In the genomic region with DNA sequence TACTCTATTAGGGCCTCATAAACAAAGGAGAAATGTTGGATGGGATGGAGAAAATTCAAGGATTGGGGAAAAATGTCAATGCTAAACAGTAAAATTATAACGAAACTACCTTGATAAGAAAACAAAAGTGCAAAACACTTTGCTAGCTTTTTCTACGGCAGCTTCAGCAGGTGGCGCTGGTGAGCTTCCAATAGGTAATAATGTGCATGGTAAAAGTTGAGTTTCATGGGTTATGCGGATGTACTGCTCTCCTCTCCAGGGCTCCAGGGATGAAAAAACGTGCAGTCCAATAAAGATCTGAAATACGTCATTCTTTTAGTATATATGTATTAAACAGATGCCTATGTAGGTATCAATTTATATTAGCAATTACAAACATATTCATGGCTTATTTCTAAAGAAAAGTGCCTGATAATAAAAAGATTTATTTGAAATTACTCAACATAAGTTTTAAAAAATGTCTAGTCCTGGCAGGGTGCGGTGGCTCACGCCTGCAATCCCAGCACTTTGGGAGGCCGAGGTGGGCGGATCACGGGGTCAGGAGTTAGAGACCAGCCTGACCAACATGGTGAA, we compare ENCODE assay signal across 9 cellular contexts.
DNase-seq lines count a peak whose midpoint lies in the region; ATAC-seq, FAIRE-seq and TF ChIP-seq lines count a peak whose summit lies in the region.
"Had no signal": no experiment of that assay in that cellular context is flagged by ENCODE, and none has a peak within 500 bp of the region (broad histone marks: within the 10 kb centered on the region; RNA-seq: fewer than 3 reads in every experiment).

No MANE protein-coding gene starts in this region.

- TF ChIP-seq CTCF in GM10248 (IDR thresholded peaks at IDR 0.05; ENCODE audit: control extremely low read depth, extremely low read depth, low read depth, missing control alignments) (peak; percentile 92), HFFc6 (IDR thresholded peaks at IDR 0.05) (peak; percentile 84), NB4 (IDR thresholded peaks at IDR 0.05; ENCODE audit: low read depth, low read length) (peak; percentile 94), natural killer cell (IDR thresholded peaks at IDR 0.05) (peak; percentile 20), uterus (IDR thresholded peaks at IDR 0.05) (peak; percentile 27 to 57 (median 55))

- H3K4me1 ChIP-seq in uterus = no peaks in the 10 kb centered on the region

- CTCF ChIA-PET in GM10248 (lab: Yijun Ruan, JAX) = interaction anchor here (0.6 to 2.2 kb wide), 23 partner anchors 9 to 1546 kb away, joined by 3 to 12 read pairs (median 3); partner anchors contain the start of gene GUF1

- no peaks in the 10 kb centered on the region for H3K4me1 Mint-ChIP-seq in HFFc6 (ENCODE audit: low read depth)
- no peaks in the 10 kb centered on the region for H3K4me1 Mint-ChIP-seq in natural killer cell

- TF ChIP-seq POLR2A in NB4 (IDR thresholded peaks at IDR 0.05; ENCODE audit: extremely low read depth, insufficient read length) (no peak), uterus (IDR thresholded peaks at IDR 0.05) (no peak)

- ATAC-seq in natural killer cell = no peak
- ATAC-seq: naive thymus-derived CD8-positive, alpha-beta T cell had no signal

- H3K9me3 ChIP-seq in uterus = no peaks in the 10 kb centered on the region

- DNase-seq in GM10248 (ENCODE audit: extremely low spot score) (peak; percentile 43), HFFc6 (peak; percentile 28), NB4 (ENCODE audit: low read depth) (peak; percentile 72), SW480 (ENCODE audit: low spot score) (peak; percentile 41), epidermal melanocyte (ENCODE audit: insufficient read length, low spot score) (peak; percentile 17), natural killer cell (no peak), uterus (peak; percentile 23 to 35)

- peak; percentile 95 for FAIRE-seq in A204.1 (lab: Jason Lieb, UNC)

- H3K27ac Mint-ChIP-seq in HFFc6 = no peak overlapping the region
- no peak overlapping the region for H3K27ac Mint-ChIP-seq in natural killer cell
- H3K27ac Mint-ChIP-seq: naive thymus-derived CD8-positive, alpha-beta T cell had no signal

- no peaks in the 10 kb centered on the region for H3K27me3 Mint-ChIP-seq in HFFc6 (ENCODE audit: insufficient read depth)
- no peaks in the 10 kb centered on the region for H3K27me3 Mint-ChIP-seq in natural killer cell (ENCODE audit: low read depth in 2 of 2)
- H3K27me3 Mint-ChIP-seq: naive thymus-derived CD8-positive, alpha-beta T cell had no signal

- POLR2A ChIA-PET in GM10248 (lab: Yijun Ruan, JAX) = no interaction called here

- H3K36me3 Mint-ChIP-seq in HFFc6 (ENCODE audit: low read depth) (no peaks in the 10 kb centered on the region), natural killer cell (no peaks in the 10 kb centered on the region)
- H3K36me3 Mint-ChIP-seq: naive thymus-derived CD8-positive, alpha-beta T cell had no signal

- intact Hi-C loops in natural killer cell (cut with micrococcal nuclease) (no loop called here), uterus (cut with DNase I; ENCODE audit: low total_unique reads) (no loop called here)

- no peaks in the 10 kb centered on the region for H3K27me3 ChIP-seq in uterus

- H3K27ac ChIP-seq in uterus = no peak overlapping the region

- H3K4me3 Mint-ChIP-seq in HFFc6 = peak overlapping the region; percentile 52; the same call in 1 of the 2 replicates
- no peak overlapping the region for H3K4me3 Mint-ChIP-seq in natural killer cell
- H3K4me3 Mint-ChIP-seq: naive thymus-derived CD8-positive, alpha-beta T cell had no signal

- no peaks in the 10 kb centered on the region for H3K36me3 ChIP-seq in uterus

- H3K4me3 ChIP-seq in NB4 (ENCODE audit: low read depth, low read length) (no peak overlapping the region), uterus (no peak overlapping the region)

- H3K9me3 Mint-ChIP-seq in HFFc6 (peaks cover 4% of the 10 kb centered on the region; the same call in 1 of the 2 replicates), natural killer cell (peaks cover 0 to 2% of the 10 kb centered on the region in 2 donors)

Comparison
In these comparisons a context has a peak if more than half of its experiments do, and no peak if none do; other contexts are left out.
1. CTCF ChIP-seq: peak in every context shown above with its lines; median percentile 94 in NB4; 92 in GM10248; 84 in HFFc6; 55 in uterus; 20 in natural killer cell.